In genomic region chr5:176387384-176387925, GRCh38 we compare ENCODE assay signal across 1 cellular context.
TF ChIP-seq lines count a peak whose summit lies in the region.

No MANE protein-coding gene starts in this region.

TF ChIP-seq in GM12878, 131 proteins besides CTCF, POLR2A, EP300 and RAD21:
- TF ChIP-seq TCF3 (IDR thresholded peaks at IDR 0.05; ENCODE audit: borderline replicate concordance, insufficient read depth, low read depth, low read length), result no peak
- no peak for TF ChIP-seq PAX5 (IDR thresholded peaks at IDR 0.05; ENCODE audit: borderline replicate concordance, low read depth, low read length)
- no peak for TF ChIP-seq CHD1 (IDR thresholded peaks at IDR 0.05; ENCODE audit: low read depth, low read length)
- no peak for TF ChIP-seq ZSCAN29 (IDR thresholded peaks at IDR 0.05)
- TF ChIP-seq NFXL1 (IDR thresholded peaks at IDR 0.05; ENCODE audit: borderline replicate concordance), result no peak
- TF ChIP-seq NBN (IDR thresholded peaks at IDR 0.05), result no peak
- no peak for TF ChIP-seq YBX1 (IDR thresholded peaks at IDR 0.05)
- TF ChIP-seq SIX5 (IDR thresholded peaks at IDR 0.05; ENCODE audit: low read depth, low read length, severe bottlenecking), result no peak
TF ChIP-seq in GM12878: peak in this region for 0.
